8 cellular contexts compared by ENCODE assay signal in genomic region chr10:119139464-119140067, GRCh38. TPM values are rescaled to one million over a fixed set of nuclear protein-coding genes. Genes with fewer than 3 reads are reported as not detected.
DNase-seq lines count a peak whose midpoint lies in the region; ATAC-seq, FAIRE-seq and TF ChIP-seq lines count a peak whose summit lies in the region.

No MANE protein-coding gene starts in this region.

- H3K27ac ChIP-seq in thoracic aorta, result no peak overlapping the region

- H3K9me3 ChIP-seq in thoracic aorta, result no peaks in the 10 kb centered on the region

- no peaks in the 10 kb centered on the region for H3K27me3 ChIP-seq in thoracic aorta (replicated peaks; ENCODE audit: insufficient read depth)

- H3K36me3 ChIP-seq in thoracic aorta, result no peaks in the 10 kb centered on the region

- TF ChIP-seq CTCF in WI38 (IDR thresholded peaks at IDR 0.05; ENCODE audit: low read depth, low read length) (peak; percentile 82), thoracic aorta (IDR thresholded peaks at IDR 0.05) (peak; percentile 26)

- peak; percentile 2 for DNase-seq in COLO668 (lab: John Stamatoyannopoulos, UW; ENCODE audit: unreplicated experiment)
- DNase-seq in HTR-8/SVneo (ENCODE audit: insufficient read length, low spot score), result peak; percentile 45
- DNase-seq in cerebellar cortex (ENCODE audit: low spot score), result peak; percentile 56
- peak; percentile 28 for DNase-seq in medulla oblongata (ENCODE audit: extremely low spot score)
- DNase-seq in thoracic aorta (ENCODE audit: low spot score), result no peak
- DNase-seq in ureter (ENCODE audit: low spot score), result no peak

- FAIRE-seq in HTR-8/SVneo (lab: Jason Lieb, UNC), result no peak

- no peak overlapping the region for H3K4me3 ChIP-seq in WI38 (ENCODE audit: low read depth, low read length)
- H3K4me3 ChIP-seq in thoracic aorta, result no peak overlapping the region

- H3K4me1 ChIP-seq in thoracic aorta (ENCODE audit: control insufficient read depth in 1 of 2, low read depth in 2 of 2), result no peaks in the 10 kb centered on the region

- ATAC-seq in thoracic aorta (ENCODE audit: insufficient number of reproducible peaks, low FRiP score, low read depth) (no peak), HG03469 (IDR thresholded peaks at IDR 0.05; ENCODE audit: unreplicated experiment) (no peak)

RNA-seq across cellular contexts. Expression of gene SFXN4, which starts 25.9 kb away (rescaled TPM):
- total RNA-seq in thoracic aorta (10 to 100 TPM in 1 of 2 donors, 1 to 10 TPM in 1; 9.5 to 16.1 TPM), ureter (34.5 TPM)

RNA-seq across cellular contexts. Expression of gene DENND10, which starts 35.7 kb away (rescaled TPM):
- total RNA-seq in thoracic aorta, result 10 to 100 TPM; 22.6 to 23.6 TPM
- 31.9 TPM for total RNA-seq in ureter

RNA-seq across cellular contexts. Expression of gene PRDX3, which starts 39.0 kb away (rescaled TPM):
- total RNA-seq in thoracic aorta, result 10 to 100 TPM; 64.4 to 77.6 TPM
- total RNA-seq in ureter, result 95.0 TPM

RNA-seq across cellular contexts. Expression of gene EIF3A, which starts 58.9 kb away (rescaled TPM):
- 100 to 1,000 TPM in 1 of 2 donors, 10 to 100 TPM in 1; 70.8 to 135 TPM for total RNA-seq in thoracic aorta
- 134 TPM for total RNA-seq in ureter

Comparison
In these comparisons a context has a peak if more than half of its experiments do, and no peak if none do; other contexts are left out.
1. DNase-seq: peak in COLO668 (single experiment), HTR-8/SVneo (single experiment), cerebellar cortex (single experiment) and medulla oblongata (single experiment); none in thoracic aorta (single experiment) and ureter (single experiment).